Comparison of ENCODE assay signal across 8 cellular contexts in genomic region chr3:23183731-23184130, GRCh38. TPM values are rescaled to one million over a fixed set of nuclear protein-coding genes. Genes with fewer than 3 reads are reported as not detected.
DNase-seq lines count a peak whose midpoint lies in the region; ATAC-seq and TF ChIP-seq lines count a peak whose summit lies in the region.

No MANE protein-coding gene starts in this region.

- no peaks in the 10 kb centered on the region for H3K9me3 Mint-ChIP-seq in CD8-positive, alpha-beta T cell
- no peaks in the 10 kb centered on the region for H3K9me3 Mint-ChIP-seq in activated naive CD8-positive, alpha-beta T cell treated with anti-CD3 and anti-CD28 coated beads, Interleukin-2, amount 50 U/mL, for 24 hours

- H3K9me3 ChIP-seq in left lung: no peaks in the 10 kb centered on the region
- H3K9me3 ChIP-seq in CD8-positive, alpha-beta T cell (ENCODE audit: low read length): no peaks in the 10 kb centered on the region

- H3K27ac Mint-ChIP-seq in CD8-positive, alpha-beta T cell: no peak overlapping the region
- no peak overlapping the region for H3K27ac Mint-ChIP-seq in activated naive CD8-positive, alpha-beta T cell treated with anti-CD3 and anti-CD28 coated beads, Interleukin-2, amount 50 U/mL, for 24 hours

- H3K4me1 Mint-ChIP-seq in CD8-positive, alpha-beta T cell (ENCODE audit: low read depth): no peaks in the 10 kb centered on the region
- no peaks in the 10 kb centered on the region for H3K4me1 Mint-ChIP-seq in activated naive CD8-positive, alpha-beta T cell treated with anti-CD3 and anti-CD28 coated beads, Interleukin-2, amount 50 U/mL, for 24 hours

- CTCF ChIA-PET in CD8-positive, alpha-beta T cell (lab: Charles Lee): no interaction called here

- in situ Hi-C loops in KBM-7 (cut with MboI; ENCODE audit: low pct_unique_long_range_greater_than_20kb, low sequenced_read_pairs) (no loop called here), brain microvascular endothelial cell (cut with HindIII; ENCODE audit: low pct_ligation_motif_present, low sequenced_read_pairs) (no loop called here)

- H3K27me3 ChIP-seq in brain microvascular endothelial cell (replicated peaks) (no peaks in the 10 kb centered on the region), left lung (no peaks in the 10 kb centered on the region)
- no peaks in the 10 kb centered on the region for H3K27me3 ChIP-seq in CD8-positive, alpha-beta T cell (ENCODE audit: insufficient read depth, low read length)

- TF ChIP-seq CTCF in brain microvascular endothelial cell (IDR thresholded peaks at IDR 0.05; ENCODE audit: low read depth, low read length, missing control alignments) (peak; percentile 74), left lung (IDR thresholded peaks at IDR 0.05) (peak; percentile 12 to 38)
- no peak for TF ChIP-seq CTCF in CD8-positive, alpha-beta T cell (IDR thresholded peaks at IDR 0.05)

- H3K36me3 Mint-ChIP-seq in CD8-positive, alpha-beta T cell: no peaks in the 10 kb centered on the region
- no peaks in the 10 kb centered on the region for H3K36me3 Mint-ChIP-seq in activated naive CD8-positive, alpha-beta T cell treated with anti-CD3 and anti-CD28 coated beads, Interleukin-2, amount 50 U/mL, for 24 hours (ENCODE audit: low read depth)

- no peaks in the 10 kb centered on the region for H3K4me1 ChIP-seq in left lung
- no peaks in the 10 kb centered on the region for H3K4me1 ChIP-seq in CD8-positive, alpha-beta T cell (ENCODE audit: insufficient read depth, low read length)

- DNase-seq in COLO668 (lab: John Stamatoyannopoulos, UW; ENCODE audit: unreplicated experiment) (peak; percentile 3), KBM-7 (peak; percentile 53), brain microvascular endothelial cell (peak; percentile 45), left lung (no peak), NCI-H187 treated with DMSO at 0.1 percent for 48 hours (lab: John Stamatoyannopoulos, UW) (no peak), NCI-H1930 (lab: John Stamatoyannopoulos, UW) (no peak)
- no peak for DNase-seq in CD8-positive, alpha-beta T cell
- DNase-seq in activated naive CD8-positive, alpha-beta T cell treated with anti-CD3 and anti-CD28 coated beads, Interleukin-2, amount 50 U/mL, for 24 hours: no peak

- H3K4me3 ChIP-seq in brain microvascular endothelial cell (ENCODE audit: low read depth, low read length): no peak overlapping the region
- no peak overlapping the region for H3K4me3 ChIP-seq in left lung
- H3K4me3 ChIP-seq in CD8-positive, alpha-beta T cell (ENCODE audit: low read depth, low read length): no peak overlapping the region

- intact Hi-C loops in left lung (cut with DNase I): no loop called here
- intact Hi-C loops in CD8-positive, alpha-beta T cell (cut with DNase I, micrococcal nuclease): no loop called here

- H3K36me3 ChIP-seq in brain microvascular endothelial cell (replicated peaks) (no peaks in the 10 kb centered on the region), left lung (no peaks in the 10 kb centered on the region)
- no peaks in the 10 kb centered on the region for H3K36me3 ChIP-seq in CD8-positive, alpha-beta T cell (ENCODE audit: insufficient read depth, low read length)

- H3K27ac ChIP-seq in brain microvascular endothelial cell (no peak overlapping the region), left lung (no peak overlapping the region)
- H3K27ac ChIP-seq in CD8-positive, alpha-beta T cell (ENCODE audit: low read depth, low read length): no peak overlapping the region

- H3K4me3 Mint-ChIP-seq in CD8-positive, alpha-beta T cell: no peak overlapping the region
- H3K4me3 Mint-ChIP-seq in activated naive CD8-positive, alpha-beta T cell treated with anti-CD3 and anti-CD28 coated beads, Interleukin-2, amount 50 U/mL, for 24 hours: no peak overlapping the region

- POLR2A ChIA-PET in CD8-positive, alpha-beta T cell (lab: Charles Lee): no interaction called here

- H3K27me3 Mint-ChIP-seq in CD8-positive, alpha-beta T cell (ENCODE audit: low read depth): peaks cover 3% of the 10 kb centered on the region
- H3K27me3 Mint-ChIP-seq in activated naive CD8-positive, alpha-beta T cell treated with anti-CD3 and anti-CD28 coated beads, Interleukin-2, amount 50 U/mL, for 24 hours: peaks cover 7% of the 10 kb centered on the region

- ATAC-seq in left lung: peak; percentile 91
- no peak for ATAC-seq in CD8-positive, alpha-beta T cell
- ATAC-seq in activated naive CD8-positive, alpha-beta T cell treated with anti-CD3 and anti-CD28 coated beads, Interleukin-2, amount 50 U/mL, for 24 hours: no peak

RNA-seq across cellular contexts. Expression of gene UBE2E2, which starts 19.4 kb away (rescaled TPM):
- 10 to 100 TPM; 42.3 to 47.2 TPM for total RNA-seq in left lung
- total RNA-seq in CD8-positive, alpha-beta T cell: 10 to 100 TPM in 1 of 2 experiments, 1 to 10 TPM in 1; 9.5 to 14.2 TPM

Comparison
In these comparisons a context has a peak if more than half of its experiments do, and no peak if none do; other contexts are left out.
1. DNase-seq: peak in COLO668 (single experiment), KBM-7 (single experiment) and brain microvascular endothelial cell (single experiment); none in left lung (0 of 2), CD8-positive, alpha-beta T cell (0 of 7), activated naive CD8-positive, alpha-beta T cell treated with anti-CD3 and anti-CD28 coated beads, Interleukin-2, amount 50 U/mL, for 24 hours (single experiment), NCI-H187 treated with DMSO at 0.1 percent for 48 hours (single experiment) and NCI-H1930 (0 of 2).